In the genomic region with DNA sequence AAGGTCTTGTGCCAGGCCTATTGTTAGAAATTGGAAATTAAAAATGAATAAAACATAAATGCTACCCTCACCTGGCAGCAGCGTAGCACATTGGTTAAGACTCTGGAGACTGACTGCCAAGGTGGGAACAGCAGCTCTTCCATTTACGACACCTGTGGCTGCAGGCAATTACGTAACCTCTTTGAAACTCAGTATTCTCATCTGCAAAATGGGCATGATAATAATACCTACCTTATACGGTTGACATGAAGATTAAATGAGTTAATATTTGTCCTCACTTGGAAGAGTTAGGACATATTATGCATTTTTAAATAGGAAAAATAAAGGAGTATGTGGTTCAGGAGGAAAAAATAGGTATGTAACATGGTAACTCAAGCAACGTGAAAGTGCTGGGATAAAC, we compare ENCODE assay signal across 30 cellular contexts.
"Had no signal": no experiment of that assay in that cellular context is flagged by ENCODE, and none has a peak within 500 bp of the region (broad histone marks: within the 10 kb centered on the region; RNA-seq: fewer than 3 reads in every experiment).

No MANE protein-coding gene starts in this region.

- DNase-seq: natural killer cell; occipital lobe; ovary; posterior cingulate gyrus; psoas muscle; right cardiac atrium; spleen; stimulated activated CD4-positive, alpha-beta T cell treated with anti-CD3 and anti-CD28 coated beads, Interleukin-12 subunit alpha, Interleukin-12 subunit beta, amount 100 ng/mL, for 4 hours; stimulated activated CD4-positive, alpha-beta T cell treated with anti-CD3 and anti-CD28 coated beads, Interleukin-1b, Interleukin-23, amount 100 ng/mL, for 48 hours; stimulated activated CD4-positive, alpha-beta T cell treated with anti-CD3 and anti-CD28 coated beads, Interleukin-4, amount 100 ng/mL, for 1 hour; stimulated activated CD4-positive, alpha-beta T cell treated with anti-CD3 and anti-CD28 coated beads, Interleukin-4, amount 100 ng/mL, for 4 hours; stimulated activated CD8-positive, alpha-beta memory T cell treated with anti-CD3 and anti-CD28 coated beads, Interleukin-4, amount 100 ng/mL, for 48 hours; stimulated activated naive CD4-positive, alpha-beta T cell; stimulated activated naive CD8-positive, alpha-beta T cell treated with anti-CD3 and anti-CD28 coated beads, Interleukin-15, amount 100 ng/mL, for 72 hours; stimulated activated naive CD8-positive, alpha-beta T cell treated with anti-CD3 and anti-CD28 coated beads, Interleukin-15, Interleukin-2, amounts not matched to agents 100 U/mL and 50 U/mL, for 24 hours; substantia nigra; tibial artery; transverse colon; upper lobe of right lung; uterus had no signal

- H3K27ac Mint-ChIP-seq: natural killer cell; nephron; progenitor cell of endocrine pancreas; stimulated activated memory B cell treated with anti-CD40 and anti-IgM and Interleukin-4, amounts not matched to agents 10 μg/mL and 1 μg/mL and 100 μg/mL, for 72 hours; stimulated activated naive CD8-positive, alpha-beta T cell treated with anti-CD3 and anti-CD28 coated beads, Interleukin-15, amount 100 ng/mL, for 72 hours; type B pancreatic cell had no signal

- H3K27me3 Mint-ChIP-seq: stimulated activated memory B cell treated with anti-CD40 and anti-IgM and Interleukin-4, amounts not matched to agents 10 μg/mL and 1 μg/mL and 100 μg/mL, for 72 hours had no signal

- H3K27ac ChIP-seq: neural progenitor cell, ovary, parathyroid adenoma, psoas muscle, skin epidermis, spleen, suprapubic skin, testis, tibial artery, transverse colon, upper lobe of right lung, uterus had no signal

- H3K4me2 ChIP-seq: neural progenitor cell, smooth muscle cell had no signal

- H3K4me1 ChIP-seq: neural progenitor cell, parathyroid adenoma, psoas muscle, spleen, suprapubic skin, transverse colon, upper lobe of right lung, uterus had no signal

- H3K9me3 ChIP-seq: ovary, psoas muscle, suprapubic skin, testis, tibial artery, transverse colon, upper lobe of right lung, uterus had no signal

- H3K36me3 ChIP-seq: neural progenitor cell, ovary, spleen, suprapubic skin, tibial artery, transverse colon, upper lobe of right lung, uterus had no signal

- H3K9ac ChIP-seq: neural progenitor cell, parathyroid adenoma had no signal

- H2AFZ ChIP-seq: parathyroid adenoma had no signal

- ATAC-seq: natural killer cell; right cardiac atrium; stimulated activated memory B cell treated with anti-CD40 and anti-IgM and Interleukin-4, amounts not matched to agents 10 μg/mL and 1 μg/mL and 100 μg/mL, for 72 hours; stimulated activated naive CD8-positive, alpha-beta T cell treated with anti-CD3 and anti-CD28 coated beads, Interleukin-15, amount 100 ng/mL, for 72 hours; stimulated activated naive CD8-positive, alpha-beta T cell treated with anti-CD3 and anti-CD28 coated beads, Interleukin-15, Interleukin-2, amounts not matched to agents 100 U/mL and 50 U/mL, for 24 hours; upper lobe of right lung had no signal

- H3K9me3 Mint-ChIP-seq: natural killer cell; stimulated activated naive CD8-positive, alpha-beta T cell treated with anti-CD3 and anti-CD28 coated beads, Interleukin-15, amount 100 ng/mL, for 72 hours; type B pancreatic cell had no signal

- H3K27me3 ChIP-seq: neural progenitor cell, ovary, suprapubic skin, testis, transverse colon, upper lobe of right lung, uterus had no signal

- H3K36me3 Mint-ChIP-seq: natural killer cell, neural progenitor cell, type B pancreatic cell had no signal

- H3K4me3 ChIP-seq: neural progenitor cell, ovary, psoas muscle, skin epidermis, smooth muscle cell, spleen, suprapubic skin, testis, tibial artery, transverse colon, upper lobe of right lung, uterus had no signal

- H3K4me3 Mint-ChIP-seq: natural killer cell; nephron; neural progenitor cell; stimulated activated memory B cell treated with anti-CD40 and anti-IgM and Interleukin-4, amounts not matched to agents 10 μg/mL and 1 μg/mL and 100 μg/mL, for 72 hours; stimulated activated naive CD8-positive, alpha-beta T cell treated with anti-CD3 and anti-CD28 coated beads, Interleukin-15, amount 100 ng/mL, for 72 hours; type B pancreatic cell had no signal

- H3K79me2 ChIP-seq: parathyroid adenoma had no signal
